In the genomic region with DNA sequence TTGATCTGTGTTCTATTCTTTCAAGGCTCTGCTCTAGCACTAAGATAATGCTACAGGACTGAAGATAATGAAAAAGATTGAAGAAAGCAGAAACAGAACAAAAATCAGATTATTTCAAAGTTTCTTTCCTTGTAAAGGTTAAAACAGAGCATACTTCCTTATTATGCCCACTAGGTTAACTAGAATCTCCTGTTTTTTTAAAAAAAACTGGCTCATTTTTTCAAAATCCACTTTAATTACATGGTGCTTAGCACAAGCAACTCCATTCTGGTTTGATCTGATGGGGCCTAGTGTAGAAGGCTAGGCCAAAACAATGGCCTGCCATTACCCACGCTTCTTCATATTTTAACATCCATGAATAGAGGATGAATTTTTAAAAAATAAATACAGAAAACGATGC, we compare ENCODE assay signal across 10 cellular contexts. TPM values are rescaled to one million over a fixed set of nuclear protein-coding genes. Genes with fewer than 3 reads are reported as not detected.
DNase-seq lines count a peak whose midpoint lies in the region; ATAC-seq and TF ChIP-seq lines count a peak whose summit lies in the region.
"Had no signal": no experiment of that assay in that cellular context is flagged by ENCODE, and none has a peak within 500 bp of the region (broad histone marks: within the 10 kb centered on the region; RNA-seq: fewer than 3 reads in every experiment).

No MANE protein-coding gene starts in this region.

- no peak overlapping the region for H2BK120ac ChIP-seq in mesendoderm (ENCODE audit: low read depth, low read length)

- H3K4me1 ChIP-seq in BLaER1 treated with 17β-estradiol and CSF1 and Interleukin-3, amounts not matched to agents 10 nM and 100 nM, result peaks cover 12 to 73% (median 35%) of the 10 kb centered on the region in 10 experiments
- H3K4me1 ChIP-seq in mesendoderm (ENCODE audit: control insufficient read depth, low read depth, low read length), result no peaks in the 10 kb centered on the region

- H3K4me3 Mint-ChIP-seq in HFFc6, result peak overlapping the region; percentile 95
- peak overlapping the region; percentile 89 for H3K4me3 Mint-ChIP-seq in activated naive CD8-positive, alpha-beta T cell treated with anti-CD3 and anti-CD28 coated beads, Interleukin-2, amount 50 U/mL, for 24 hours
- H3K4me3 Mint-ChIP-seq in mesothelial cell of epicardium, result peak overlapping the region; percentile 96

- no peak for TF ChIP-seq CTCF in HFFc6 (IDR thresholded peaks at IDR 0.05)
- TF ChIP-seq CTCF in mesothelial cell of epicardium (IDR thresholded peaks at IDR 0.05; ENCODE audit: unreplicated experiment), result no peak

- H3K56ac ChIP-seq in mesendoderm (ENCODE audit: low read length), result no peak overlapping the region

- H3K36me3 Mint-ChIP-seq in HFFc6 (ENCODE audit: low read depth) (peaks cover 49% of the 10 kb centered on the region), mesothelial cell of epicardium (peaks cover 20% of the 10 kb centered on the region)
- H3K36me3 Mint-ChIP-seq in activated naive CD8-positive, alpha-beta T cell treated with anti-CD3 and anti-CD28 coated beads, Interleukin-2, amount 50 U/mL, for 24 hours (ENCODE audit: low read depth), result peaks cover 29% of the 10 kb centered on the region

- peak overlapping the region in 3 of 11 experiments; percentile 85 to 98 (median 87); a peak in 5 of 22 replicates for H3K9ac ChIP-seq in BLaER1 treated with 17β-estradiol and CSF1 and Interleukin-3, amounts not matched to agents 10 nM and 100 nM
- no peak overlapping the region for H3K9ac ChIP-seq in mesendoderm (ENCODE audit: low read length)

- H3K27ac ChIP-seq in BLaER1 treated with 17β-estradiol and CSF1 and Interleukin-3, amounts not matched to agents 10 nM and 100 nM, result peak overlapping the region in 10 of 11 experiments; percentile 78 to 97 (median 89); a peak in 10 of 22 replicates
- H3K27ac ChIP-seq in mesendoderm (ENCODE audit: low read depth, low read length), result no peak overlapping the region

- no peak overlapping the region for H3K18ac ChIP-seq in mesendoderm (ENCODE audit: low read length)

- H3K4me3 ChIP-seq in BLaER1 treated with 17β-estradiol and CSF1 and Interleukin-3, amounts not matched to agents 10 nM and 100 nM, result peak overlapping the region; percentile 73 to 99 (median 89); a peak in 16 of 20 replicates
- no peak overlapping the region for H3K4me3 ChIP-seq in mesendoderm (ENCODE audit: low read length)

- no peak overlapping the region for H4K5ac ChIP-seq in mesendoderm (ENCODE audit: low read length)

- no peak overlapping the region for H3K23ac ChIP-seq in mesendoderm (ENCODE audit: low read length)

- peaks cover 22% of the 10 kb centered on the region for H3K79me2 ChIP-seq in mesendoderm (ENCODE audit: control insufficient read depth, insufficient read depth, low read length)

- peaks cover 55% of the 10 kb centered on the region for H3K4me1 Mint-ChIP-seq in HFFc6 (ENCODE audit: low read depth)
- H3K4me1 Mint-ChIP-seq in activated naive CD8-positive, alpha-beta T cell treated with anti-CD3 and anti-CD28 coated beads, Interleukin-2, amount 50 U/mL, for 24 hours, result peaks cover 59% of the 10 kb centered on the region
- peaks cover 32% of the 10 kb centered on the region for H3K4me1 Mint-ChIP-seq in mesothelial cell of epicardium

- H3K27me3 Mint-ChIP-seq in HFFc6 (ENCODE audit: insufficient read depth) (no peaks in the 10 kb centered on the region), mesothelial cell of epicardium (ENCODE audit: low read depth) (no peaks in the 10 kb centered on the region)
- no peaks in the 10 kb centered on the region for H3K27me3 Mint-ChIP-seq in activated naive CD8-positive, alpha-beta T cell treated with anti-CD3 and anti-CD28 coated beads, Interleukin-2, amount 50 U/mL, for 24 hours

- H4K8ac ChIP-seq in mesendoderm (ENCODE audit: low read depth, low read length), result no peak overlapping the region

- no peak for DNase-seq in HFFc6
- DNase-seq in activated naive CD8-positive, alpha-beta T cell treated with anti-CD3 and anti-CD28 coated beads, Interleukin-2, amount 50 U/mL, for 24 hours, result no peak
- no peak for DNase-seq in mesothelial cell of epicardium (ENCODE audit: low spot score in 2 of 2, unreplicated experiment in 2 of 2)
- no peak for DNase-seq in NOMO-1 treated with dmso at 0.1 percent for 144 hours (lab: John Stamatoyannopoulos, UW; ENCODE audit: unreplicated experiment)
- DNase-seq in stimulated activated CD4-positive, alpha-beta T cell treated with anti-CD3 and anti-CD28 coated beads, Interleukin-12 subunit alpha, Interleukin-12 subunit beta, amount 100 ng/mL, for 4 hours, result no peak
- DNase-seq in mesendoderm, result no peak
- DNase-seq: GOT3, MV-4-11 had no signal

- no peaks in the 10 kb centered on the region for H3K27me3 ChIP-seq in BLaER1 treated with 17β-estradiol and CSF1 and Interleukin-3, amounts not matched to agents 10 nM and 100 nM
- no peaks in the 10 kb centered on the region for H3K27me3 ChIP-seq in mesendoderm (ENCODE audit: insufficient read depth, low read length, poor library complexity)

- peaks cover 12 to 30% (median 21%) of the 10 kb centered on the region in 11 experiments for H3K9me3 ChIP-seq in BLaER1 treated with 17β-estradiol and CSF1 and Interleukin-3, amounts not matched to agents 10 nM and 100 nM (replicated peaks in 1 of 11)

- ATAC-seq in activated naive CD8-positive, alpha-beta T cell treated with anti-CD3 and anti-CD28 coated beads, Interleukin-2, amount 50 U/mL, for 24 hours, result no peak
- ATAC-seq in GM18505 (IDR thresholded peaks at IDR 0.05; ENCODE audit: unreplicated experiment), result no peak

- H2BK15ac ChIP-seq in mesendoderm (replicated peaks; ENCODE audit: low read depth), result no peak overlapping the region

- H2AK5ac ChIP-seq in mesendoderm (ENCODE audit: low read length), result no peak overlapping the region

- TF ChIP-seq POLR2A in GM18505 (IDR thresholded peaks at IDR 0.05; ENCODE audit: borderline replicate concordance, extremely low read depth, insufficient read depth, insufficient read length), result no peak

- peaks cover 6% of the 10 kb centered on the region for H3K79me1 ChIP-seq in mesendoderm (ENCODE audit: low read length)

- H3K4me2 ChIP-seq in BLaER1 treated with 17β-estradiol and CSF1 and Interleukin-3, amounts not matched to agents 10 nM and 100 nM, result peak overlapping the region; percentile 74 to 88 (median 80)
- H3K4me2 ChIP-seq in mesendoderm (ENCODE audit: low read length), result no peak overlapping the region

- H3K9me3 Mint-ChIP-seq in HFFc6 (peaks cover 4% of the 10 kb centered on the region; the same call in 1 of the 2 replicates), mesothelial cell of epicardium (peaks cover 12% of the 10 kb centered on the region)
- peaks cover 19% of the 10 kb centered on the region for H3K9me3 Mint-ChIP-seq in activated naive CD8-positive, alpha-beta T cell treated with anti-CD3 and anti-CD28 coated beads, Interleukin-2, amount 50 U/mL, for 24 hours

- H4K20me1 ChIP-seq in BLaER1 treated with 17β-estradiol and CSF1 and Interleukin-3, amounts not matched to agents 10 nM and 100 nM, result peaks cover 0 to 26% (median 8%) of the 10 kb centered on the region in 11 experiments; a peak in 12 of 22 replicates

- peaks cover 8 to 40% (median 25%) of the 10 kb centered on the region in 11 experiments; a peak in 21 of 22 replicates for H3K36me3 ChIP-seq in BLaER1 treated with 17β-estradiol and CSF1 and Interleukin-3, amounts not matched to agents 10 nM and 100 nM
- H3K36me3 ChIP-seq in mesendoderm (ENCODE audit: control insufficient read depth, insufficient read depth, low read length), result no peaks in the 10 kb centered on the region

- peak overlapping the region; percentile 95 for H3K27ac Mint-ChIP-seq in HFFc6
- H3K27ac Mint-ChIP-seq in activated naive CD8-positive, alpha-beta T cell treated with anti-CD3 and anti-CD28 coated beads, Interleukin-2, amount 50 U/mL, for 24 hours, result peak overlapping the region; percentile 94
- H3K27ac Mint-ChIP-seq in mesothelial cell of epicardium, result peak overlapping the region; percentile 98

- no CpG with 5 or more reads among the region's 2 CpGs for WGBS in mesendoderm (ENCODE audit: extremely low coverage, insufficient coverage, low lambda C conversion rate)

- no peak overlapping the region for H3K4ac ChIP-seq in mesendoderm (ENCODE audit: low read depth, low read length)

- H2BK5ac ChIP-seq in mesendoderm (ENCODE audit: low read length), result no peak overlapping the region

RNA-seq across cellular contexts. Expression of gene UBA6, which starts 1.2 kb away (rescaled TPM):
- 100 to 1,000 TPM in 2 of 6 experiments, 10 to 100 TPM in 4; 84.7 to 137 (median 94.7) TPM for total RNA-seq in HFFc6 (2021; fragmentation: NEBNext Ultra II Directional; extraction: Animal tissue kit (Norgen Biotek cat#: 25700))
- 81.1 to 88.6 TPM (median 82.3 TPM) in 3 replicates for total RNA-seq in mesothelial cell of epicardium
- 39.0 TPM for polyA plus RNA-seq in mesendoderm (2013, experiment 1 of 2)
- polyA plus RNA-seq in mesendoderm (2013, experiment 2 of 2), result 36.8 TPM

RNA-seq across cellular contexts. Expression of gene GNRHR, which starts 52.0 kb away (rescaled TPM):
- total RNA-seq in HFFc6 (2021; fragmentation: NEBNext Ultra II Directional; extraction: Animal tissue kit (Norgen Biotek cat#: 25700)), result not detected
- total RNA-seq in mesothelial cell of epicardium, result not detected in 3 replicates
- polyA plus RNA-seq in mesendoderm (2013, experiment 1 of 2), result not detected
- not detected for polyA plus RNA-seq in mesendoderm (2013, experiment 2 of 2)
